Comparison of ENCODE assay signal across 8 cellular contexts in genomic region chr16:29288711-29289523, GRCh38.
DNase-seq lines count a peak whose midpoint lies in the region; ATAC-seq and TF ChIP-seq lines count a peak whose summit lies in the region.
"Not testable (repeated sequence)": the region's sequence is repeated elsewhere in the genome, so short reads cannot be mapped to it uniquely, and the experiment has no call there.

No MANE protein-coding gene starts in this region.

- not testable (repeated sequence) for H3K27ac ChIP-seq in SJSA1, neural progenitor cell
- H3K27ac ChIP-seq in duodenal mucosa (ENCODE audit: low read depth, low read length) (peak overlapping the region; percentile 75), left lung (peak overlapping the region in 1 of 2 donors; percentile 62), skeletal muscle tissue (ENCODE audit: low read depth, low read length) (peak overlapping the region; percentile 25), vagina (peak overlapping the region; percentile 83)

- H3K36me3 ChIP-seq in SJSA1; duodenal mucosa (ENCODE audit: control insufficient read depth in 1 of 2, insufficient read depth in 2 of 2, low read length in 2 of 2); left lung; neural progenitor cell; skeletal muscle tissue (ENCODE audit: control insufficient read depth in 3 of 3, insufficient read depth in 3 of 3, low read length in 3 of 3); vagina: not testable (repeated sequence)

- not testable (repeated sequence) for H3K27me3 ChIP-seq in SJSA1 (replicated peaks); duodenal mucosa (ENCODE audit: control insufficient read depth in 1 of 2, insufficient read depth in 2 of 2, low read length in 2 of 2); left lung; neural progenitor cell; skeletal muscle tissue (ENCODE audit: control insufficient read depth in 3 of 3, insufficient read depth in 3 of 3, low read length in 3 of 3); vagina

- peak overlapping the region; percentile 46 to 47 for H3K9ac ChIP-seq in duodenal mucosa (ENCODE audit: low read depth in 1 of 2, low read length in 2 of 2)
- H3K9ac ChIP-seq in neural progenitor cell; skeletal muscle tissue (ENCODE audit: low read depth in 1 of 3, low read length in 3 of 3): not testable (repeated sequence)

- H3K4me1 ChIP-seq in SJSA1 (replicated peaks) (peaks cover 35% of the 10 kb centered on the region), duodenal mucosa (ENCODE audit: control insufficient read depth in 1 of 2, insufficient read depth in 2 of 2, low read length in 2 of 2) (peaks cover 11 to 37% of the 10 kb centered on the region in 2 donors), left lung (peaks cover 0 to 38% of the 10 kb centered on the region in 2 donors), neural progenitor cell (peaks cover 19% of the 10 kb centered on the region), skeletal muscle tissue (ENCODE audit: control insufficient read depth in 3 of 3, insufficient read depth in 3 of 3, low read length in 3 of 3) (peaks cover 19 to 40% (median 25%) of the 10 kb centered on the region in 3 donors), vagina (peaks cover 44% of the 10 kb centered on the region)

- peak overlapping the region; percentile 57 for H3K27ac Mint-ChIP-seq in neural progenitor cell

- not testable (repeated sequence) for H3K9me3 Mint-ChIP-seq in neural progenitor cell

- peaks cover 11% of the 10 kb centered on the region for H3F3A ChIP-seq in neural progenitor cell (ENCODE audit: low read depth)

- H3K36me3 Mint-ChIP-seq in neural progenitor cell, result not testable (repeated sequence)

- not testable (repeated sequence) for H3K4me3 ChIP-seq in SJSA1; left lung; neural progenitor cell; skeletal muscle tissue (ENCODE audit: low read length in 3 of 3); vagina
- peak overlapping the region; percentile 42 to 48 for H3K4me3 ChIP-seq in duodenal mucosa (ENCODE audit: low read depth in 1 of 2, low read length in 2 of 2)

- not testable (repeated sequence) for H2AFZ ChIP-seq in neural progenitor cell (replicated peaks)

- H3K27me3 Mint-ChIP-seq in neural progenitor cell (ENCODE audit: insufficient read depth, low read depth), result not testable (repeated sequence)

- intact Hi-C loops in Right ventricle myocardium inferior (cut with DNase I); left lung (cut with DNase I); vagina (cut with DNase I): not testable (repeated sequence)

- H3K4me2 ChIP-seq in neural progenitor cell, result not testable (repeated sequence)

- H4K20me1 ChIP-seq in neural progenitor cell (ENCODE audit: low read depth), result not testable (repeated sequence)

- H3K4me1 Mint-ChIP-seq in neural progenitor cell, result peaks cover 42% of the 10 kb centered on the region

- not testable (repeated sequence) for TF ChIP-seq POLR2A in vagina (IDR thresholded peaks at IDR 0.05)

- not testable (repeated sequence) for H3K79me2 ChIP-seq in neural progenitor cell (ENCODE audit: low read depth)

- ATAC-seq in Right ventricle myocardium inferior, result peak; percentile 15
- ATAC-seq in left lung, result peak; percentile 2

- not testable (repeated sequence) for H3K9me3 ChIP-seq in SJSA1 (replicated peaks); duodenal mucosa (ENCODE audit: control insufficient read depth in 1 of 2, low read length in 2 of 2); left lung; neural progenitor cell (ENCODE audit: low read depth); skeletal muscle tissue (ENCODE audit: control insufficient read depth in 3 of 3, low read length in 3 of 3); vagina

- H3K4me3 Mint-ChIP-seq in neural progenitor cell, result not testable (repeated sequence)

- TF ChIP-seq CTCF in left lung (IDR thresholded peaks at IDR 0.05); neural progenitor cell (IDR thresholded peaks at IDR 0.05); vagina (IDR thresholded peaks at IDR 0.05): not testable (repeated sequence)

- peak; percentile 63 for DNase-seq in Daoy (ENCODE audit: low read depth)
- DNase-seq in SJSA1 (ENCODE audit: low read depth in 1 of 2, low spot score in 2 of 2), result peak; percentile 64 to 65
- DNase-seq in Right ventricle myocardium inferior (ENCODE audit: missing footprints); neural progenitor cell (ENCODE audit: low spot score); vagina (ENCODE audit: extremely low spot score in 2 of 2): not testable (repeated sequence)
- DNase-seq in left lung, result peak in 1 of 2 donors; percentile 55
